In the genomic region with DNA sequence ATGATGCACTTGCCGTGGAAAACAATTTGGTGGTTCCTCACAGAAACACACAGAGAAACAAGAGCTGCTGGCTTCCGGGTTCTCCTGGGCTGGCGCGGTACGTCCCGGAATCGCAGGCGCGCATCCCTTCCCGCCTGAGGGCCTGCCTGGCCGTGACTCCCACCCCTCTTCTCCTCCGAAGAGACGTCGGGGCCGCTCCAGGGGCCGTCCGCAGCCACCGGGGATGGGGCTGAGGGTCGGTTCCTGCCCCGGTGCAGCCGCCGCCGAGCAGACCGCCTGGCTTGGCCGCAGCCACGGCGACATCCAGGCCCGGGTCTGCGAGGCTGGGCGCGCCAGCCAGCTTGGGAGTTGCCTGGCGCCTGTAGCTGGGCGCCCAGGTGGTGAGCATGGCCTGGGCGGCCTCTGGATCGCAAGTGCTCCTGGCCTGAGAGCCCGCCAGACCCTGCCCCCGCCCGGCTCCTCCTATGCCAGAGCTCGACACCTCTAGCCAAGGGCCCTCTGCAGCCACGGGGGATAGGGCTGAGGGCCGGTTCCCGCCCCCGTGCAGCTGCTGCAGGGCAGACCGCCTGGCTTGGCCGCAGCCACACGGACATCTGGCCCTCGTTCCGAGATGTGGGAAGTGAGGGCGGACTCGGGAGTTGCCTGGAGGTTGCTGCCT, we compare ENCODE assay signal across 8 cellular contexts.
A peak's percentile ranks its signal among the peaks of the same experiment; 100 is the strongest.
DNase-seq lines count a peak whose midpoint lies in the region; ATAC-seq, FAIRE-seq and TF ChIP-seq lines count a peak whose summit lies in the region.
"Not testable (repeated sequence)": the region's sequence is repeated elsewhere in the genome, so short reads cannot be mapped to it uniquely, and the experiment has no call there.

No MANE protein-coding gene starts in this region.

- not testable (repeated sequence) for FAIRE-seq in endothelial cell of umbilical vein (lab: Jason Lieb, UNC)

- not testable (repeated sequence) for H3K4me1 ChIP-seq in endothelial cell of umbilical vein (ENCODE audit: control insufficient read depth, extremely low read depth, insufficient read depth, low read length)

- DNase-seq in Ammon's horn (ENCODE audit: low spot score) = peak; percentile 25
- DNase-seq in NAMALWA (ENCODE audit: low spot score) = peak; percentile 65
- peak; percentile 29 for DNase-seq in activated T-cell treated with anti-CD3 and anti-CD28 coated beads for 48 hours (ENCODE audit: low read depth)
- not testable (repeated sequence) for DNase-seq in endothelial cell of umbilical vein (ENCODE audit: low read depth, low spot score)
- DNase-seq in medulla oblongata (ENCODE audit: extremely low spot score) = peak; percentile 49
- DNase-seq in stimulated activated CD4-positive, alpha-beta T cell treated with anti-CD3 and anti-CD28 coated beads, Interleukin-15, amount 100 ng/mL, for 48 hours (ENCODE audit: low read depth in 2 of 2) = peak; percentile 9 to 19

- H3K27me3 ChIP-seq in endothelial cell of umbilical vein (ENCODE audit: control insufficient read depth in 2 of 2, insufficient read depth in 2 of 2, low read length in 2 of 2) = not testable (repeated sequence)

- dilution Hi-C loops in endothelial cell of umbilical vein (cut with MboI; ENCODE audit: extremely low pct_ligation_motif_present, low sequenced_read_pairs) = not testable (repeated sequence)

- CTCF ChIA-PET in endothelial cell of umbilical vein (lab: Charles Lee) = not testable (repeated sequence)

- ATAC-seq in GM19025 (IDR thresholded peaks at IDR 0.05; ENCODE audit: low read depth, unreplicated experiment) = peak; percentile 6
- ATAC-seq in HG02840 (IDR thresholded peaks at IDR 0.05; ENCODE audit: low FRiP score, unreplicated experiment) = peak; percentile 12

- BruUV-seq in endothelial cell of umbilical vein (replicated peaks; lab: Mats Ljungman, UMichigan) = not testable (repeated sequence)

- H3K4me3 ChIP-seq in endothelial cell of umbilical vein (replicated peaks in 1 of 3; ENCODE audit: insufficient read depth in 1 of 3, low read depth in 1 of 3, low read length in 3 of 3) = peak overlapping the region in 2 of 3 experiments; percentile 11 to 23

- H3K79me2 ChIP-seq in endothelial cell of umbilical vein (ENCODE audit: control insufficient read depth, insufficient read depth, low read length) = not testable (repeated sequence)

- H4K20me1 ChIP-seq in endothelial cell of umbilical vein (replicated peaks; ENCODE audit: control insufficient read depth, extremely low read depth, insufficient read depth, low read length) = not testable (repeated sequence)

- H3K36me3 ChIP-seq in endothelial cell of umbilical vein (ENCODE audit: control insufficient read depth in 2 of 2, extremely low read depth in 1 of 2, insufficient read depth in 2 of 2, low read length in 2 of 2) = not testable (repeated sequence)

- not testable (repeated sequence) for H3K9me1 ChIP-seq in endothelial cell of umbilical vein (replicated peaks; ENCODE audit: control insufficient read depth, extremely low read depth, insufficient read depth, low read length)

- peak overlapping the region; percentile 68 for H2AFZ ChIP-seq in endothelial cell of umbilical vein (ENCODE audit: low read depth, low read length)

- TF ChIP-seq CTCF in endothelial cell of umbilical vein (IDR thresholded peaks at IDR 0.05; ENCODE audit: extremely low read depth in 1 of 2, insufficient read depth in 1 of 2, low read depth in 1 of 2, low read length in 2 of 2) = not testable (repeated sequence)

- POLR2A ChIA-PET in endothelial cell of umbilical vein (lab: Charles Lee) = not testable (repeated sequence)

- H3K4me2 ChIP-seq in endothelial cell of umbilical vein (ENCODE audit: insufficient read depth, low read length) = peak overlapping the region; percentile 47

- H3K9me3 ChIP-seq in endothelial cell of umbilical vein (replicated peaks; ENCODE audit: control insufficient read depth, insufficient read depth, low read length) = not testable (repeated sequence)

- intact Hi-C loops in endothelial cell of umbilical vein (cut with micrococcal nuclease) = not testable (repeated sequence)

- TF ChIP-seq POLR2A in endothelial cell of umbilical vein (IDR thresholded peaks at IDR 0.05; ENCODE audit: low read depth, low read length) = not testable (repeated sequence)

- H3K9ac ChIP-seq in endothelial cell of umbilical vein (replicated peaks; ENCODE audit: extremely low read depth, insufficient read depth, low read length) = not testable (repeated sequence)

- H3K27ac ChIP-seq in endothelial cell of umbilical vein (ENCODE audit: insufficient read depth, low read depth, low read length) = not testable (repeated sequence)

TF ChIP-seq in endothelial cell of umbilical vein, 7 proteins besides CTCF, POLR2A, EP300 and RAD21:
- TF ChIP-seq EZH2 (IDR thresholded peaks at IDR 0.05; ENCODE audit: borderline replicate concordance, low read depth, low read length, severe bottlenecking) = peak; percentile 64
